Comparison of ENCODE assay signal across 2 cellular contexts in the genomic region with DNA sequence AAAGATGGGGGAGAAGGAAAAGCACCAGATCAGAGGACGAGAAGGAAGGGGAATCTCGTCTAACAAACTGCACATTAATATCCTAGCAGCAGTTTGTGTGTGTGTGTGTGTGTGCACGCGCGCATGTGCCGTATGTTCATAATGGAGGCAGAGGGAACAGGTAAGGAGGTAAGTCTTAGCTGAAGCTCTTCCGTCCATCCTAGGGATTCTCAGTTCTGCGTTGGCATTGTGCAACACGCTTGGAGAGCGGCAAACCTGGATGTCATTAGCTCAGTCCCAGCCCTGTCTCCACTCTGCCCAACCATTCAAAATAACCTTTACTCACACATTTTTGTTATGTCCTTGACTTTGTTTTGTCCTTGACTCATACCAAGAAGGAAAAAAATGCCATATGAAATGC.
TF ChIP-seq lines count a peak whose summit lies in the region.

No MANE protein-coding gene starts in this region.

TF ChIP-seq in SK-N-SH treated with all-trans-retinoic acid at 6 μM for 48 hours, 23 proteins besides CTCF, POLR2A, EP300 and RAD21 (continued from another document):
- TF ChIP-seq, protein P1, sequence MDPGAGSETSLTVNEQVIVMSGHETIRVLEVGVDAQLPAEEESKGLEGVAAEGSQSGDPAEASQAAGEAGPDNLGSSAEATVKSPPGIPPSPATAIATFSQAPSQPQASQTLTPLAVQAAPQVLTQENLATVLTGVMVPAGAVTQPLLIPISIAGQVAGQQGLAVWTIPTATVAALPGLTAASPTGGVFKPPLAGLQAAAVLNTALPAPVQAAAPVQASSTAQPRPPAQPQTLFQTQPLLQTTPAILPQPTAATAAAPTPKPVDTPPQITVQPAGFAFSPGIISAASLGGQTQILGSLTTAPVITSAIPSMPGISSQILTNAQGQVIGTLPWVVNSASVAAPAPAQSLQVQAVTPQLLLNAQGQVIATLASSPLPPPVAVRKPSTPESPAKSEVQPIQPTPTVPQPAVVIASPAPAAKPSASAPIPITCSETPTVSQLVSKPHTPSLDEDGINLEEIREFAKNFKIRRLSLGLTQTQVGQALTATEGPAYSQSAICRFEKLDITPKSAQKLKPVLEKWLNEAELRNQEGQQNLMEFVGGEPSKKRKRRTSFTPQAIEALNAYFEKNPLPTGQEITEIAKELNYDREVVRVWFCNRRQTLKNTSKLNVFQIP (CRISPR knock-in tag; IDR thresholded peaks at IDR 0.05; ENCODE audit: borderline replicate concordance, low read depth): no peak
- TF ChIP-seq CSRNP3 (CRISPR knock-in tag; IDR thresholded peaks at IDR 0.05) (no peak), ZNF565 (CRISPR knock-in tag; conservative IDR thresholded peaks at IDR 0.05; ENCODE audit: low read depth) (no peak), ISL1 (CRISPR knock-in tag; IDR thresholded peaks at IDR 0.05) (no peak)

TF ChIP-seq in SK-N-SH, 30 proteins besides CTCF, POLR2A, EP300 and RAD21 (continued from another document):
- TF ChIP-seq, protein P2, sequence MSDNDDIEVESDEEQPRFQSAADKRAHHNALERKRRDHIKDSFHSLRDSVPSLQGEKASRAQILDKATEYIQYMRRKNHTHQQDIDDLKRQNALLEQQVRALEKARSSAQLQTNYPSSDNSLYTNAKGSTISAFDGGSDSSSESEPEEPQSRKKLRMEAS (IDR thresholded peaks at IDR 0.05; ENCODE audit: low read depth): no peak
- TF ChIP-seq TAF1 (IDR thresholded peaks at IDR 0.05; ENCODE audit: borderline replicate concordance, low read depth, low read length): no peak
- TF ChIP-seq YY1 (IDR thresholded peaks at IDR 0.05; ENCODE audit: low read depth): no peak
- no peak for TF ChIP-seq USF2 (IDR thresholded peaks at IDR 0.05; ENCODE audit: borderline replicate concordance, low read depth, low read length)
- TF ChIP-seq FOXJ3 (CRISPR knock-in tag; IDR thresholded peaks at IDR 0.05): no peak
